20 cellular contexts compared by ENCODE assay signal in genomic region chr4:121824950-121825349, GRCh38. TPM values are rescaled to one million over a fixed set of nuclear protein-coding genes. Genes with fewer than 3 reads are reported as not detected.
DNase-seq lines count a peak whose midpoint lies in the region; ATAC-seq and TF ChIP-seq lines count a peak whose summit lies in the region.
"Had no signal": no experiment of that assay in that cellular context is flagged by ENCODE, and none has a peak within 500 bp of the region (broad histone marks: within the 10 kb centered on the region; RNA-seq: fewer than 3 reads in every experiment).

No MANE protein-coding gene starts in this region.

- H2AFZ ChIP-seq in SK-N-SH (ENCODE audit: low read depth) (peak overlapping the region; percentile 32; the same call in 1 of the 2 replicates), Karpas-422 (ENCODE audit: low read length) (peak overlapping the region; percentile 81)

- DNase-seq in SK-N-SH (no peak), Karpas-422 (peak; percentile 55), cerebellar cortex (ENCODE audit: low spot score) (peak; percentile 29), progenitor cell of endocrine pancreas (ENCODE audit: low spot score, unreplicated experiment) (no peak), NCI-H2196 treated with DMSO at 0.1 percent for 48 hours (lab: John Stamatoyannopoulos, UW; ENCODE audit: unreplicated experiment) (no peak), hypothalamus (lab: John Stamatoyannopoulos, UW) (no peak)
- DNase-seq: activated CD4-positive, alpha-beta T cell treated with anti-CD3 and anti-CD28 coated beads for 1 hour; activated naive CD8-positive, alpha-beta T cell treated with anti-CD3 and anti-CD28 coated beads, Interleukin-2, amount 10 ng/mL, durations not matched to agents 7 days and 5 days; activated T-cell treated with anti-CD3 and anti-CD28 coated beads, Interleukin-2, amount 50 U/mL, for 72 hours; GF-D8; left ventricle myocardium inferior; NCI-H1694 treated with DMSO at 0.1 percent for 48 hours; NCI-H226; nucleus accumbens; spleen had no signal

- WGBS in SK-N-SH (ENCODE audit: low lambda C conversion rate) = 50% methylated on average over 2 of the region's 2 CpGs

- H3K4me3 ChIP-seq in SK-N-SH (ENCODE audit: low read depth in 2 of 2, low read length in 1 of 2) = no peak overlapping the region
- no peak overlapping the region for H3K4me3 ChIP-seq in Karpas-422 (ENCODE audit: low read length)
- H3K4me3 ChIP-seq: mucosa of descending colon had no signal

- H3K4me2 ChIP-seq in SK-N-SH (no peak overlapping the region), Karpas-422 (ENCODE audit: low read depth, low read length, poor library complexity, severe bottlenecking) (peak overlapping the region; percentile 91)

- TF ChIP-seq RAD21 in SK-N-SH (IDR thresholded peaks at IDR 0.05; ENCODE audit: low read length) = no peak

- no peaks in the 10 kb centered on the region for H3K36me3 Mint-ChIP-seq in progenitor cell of endocrine pancreas (ENCODE audit: insufficient read depth)

- H3K9ac ChIP-seq in SK-N-SH = no peak overlapping the region
- no peak overlapping the region for H3K9ac ChIP-seq in Karpas-422 (ENCODE audit: low read length)

- H3K79me2 ChIP-seq in SK-N-SH (ENCODE audit: insufficient read depth) = peaks cover 38% of the 10 kb centered on the region
- peaks cover 36% of the 10 kb centered on the region for H3K79me2 ChIP-seq in Karpas-422 (ENCODE audit: low read length)

- peaks cover 34 to 37% of the 10 kb centered on the region in 2 experiments for H3K36me3 ChIP-seq in SK-N-SH (replicated peaks in 1 of 2; ENCODE audit: control insufficient read depth in 1 of 2, insufficient read depth in 2 of 2, low read length in 1 of 2)
- peaks cover 39% of the 10 kb centered on the region for H3K36me3 ChIP-seq in Karpas-422 (ENCODE audit: insufficient read depth, low read length)

- POLR2A ChIA-PET in SK-N-SH (lab: Yijun Ruan, JAX) = no interaction called here

- peaks cover 57% of the 10 kb centered on the region for H3F3A ChIP-seq in SK-N-SH (replicated peaks; ENCODE audit: insufficient read depth)

- no peak for TF ChIP-seq CTCF in SK-N-SH (IDR thresholded peaks at IDR 0.05)
- TF ChIP-seq CTCF in progenitor cell of endocrine pancreas (IDR thresholded peaks at IDR 0.05; ENCODE audit: unreplicated experiment) = no peak

- CTCF ChIA-PET in SK-N-SH (lab: Yijun Ruan, JAX) = interaction anchor here (1.2 to 2.1 kb wide), 3 partner anchors 11 to 363 kb away, joined by 3 to 9 read pairs (median 3); no protein-coding TSS in a partner anchor

- no peaks in the 10 kb centered on the region for H3K27me3 Mint-ChIP-seq in progenitor cell of endocrine pancreas
- H3K27me3 Mint-ChIP-seq: activated naive CD8-positive, alpha-beta T cell treated with anti-CD3 and anti-CD28 coated beads, Interleukin-2, amount 10 ng/mL, durations not matched to agents 7 days and 5 days had no signal

- H3K9me2 ChIP-seq in SK-N-SH (no peaks in the 10 kb centered on the region), Karpas-422 (replicated peaks; ENCODE audit: insufficient read depth, low read length) (no peaks in the 10 kb centered on the region)

- no peaks in the 10 kb centered on the region; the same call in 1 of the 2 replicates for H4K20me1 ChIP-seq in SK-N-SH (ENCODE audit: insufficient read depth)
- peaks cover 5% of the 10 kb centered on the region; the same call in 1 of the 2 replicates for H4K20me1 ChIP-seq in Karpas-422 (ENCODE audit: insufficient read depth, low read depth, low read length)

- H3K4me1 Mint-ChIP-seq in progenitor cell of endocrine pancreas (ENCODE audit: low read depth) = peaks cover 13% of the 10 kb centered on the region

- H3K4me1 ChIP-seq in SK-N-SH (ENCODE audit: control insufficient read depth in 1 of 2, insufficient read depth in 2 of 2, low read depth in 1 of 2, low read length in 1 of 2) = peaks cover 12% of the 10 kb centered on the region in 2 experiments; a peak in 3 of 4 replicates
- peaks cover 36% of the 10 kb centered on the region for H3K4me1 ChIP-seq in Karpas-422 (ENCODE audit: low read length)

- ATAC-seq in SK-N-SH treated with all-trans-retinoic acid at 6 μM for 48 hours (no peak), GM21381 (IDR thresholded peaks at IDR 0.05; ENCODE audit: unreplicated experiment) (no peak)
- ATAC-seq: activated T-cell treated with anti-CD3 and anti-CD28 coated beads, Interleukin-2, amount 50 U/mL, for 72 hours; mucosa of descending colon had no signal

- no peaks in the 10 kb centered on the region for H3K9me3 Mint-ChIP-seq in progenitor cell of endocrine pancreas (ENCODE audit: low read depth)
- H3K9me3 Mint-ChIP-seq: activated naive CD8-positive, alpha-beta T cell treated with anti-CD3 and anti-CD28 coated beads, Interleukin-2, amount 10 ng/mL, durations not matched to agents 7 days and 5 days; activated T-cell treated with anti-CD3 and anti-CD28 coated beads, Interleukin-2, amount 50 U/mL, for 72 hours had no signal

- H3K27ac Mint-ChIP-seq in progenitor cell of endocrine pancreas = no peak overlapping the region

- H3K27me3 ChIP-seq in SK-N-SH (ENCODE audit: insufficient read depth) (no peaks in the 10 kb centered on the region), Karpas-422 (ENCODE audit: low read length) (no peaks in the 10 kb centered on the region)
- H3K27me3 ChIP-seq: BLaER1 treated with 17β-estradiol and CSF1 and Interleukin-3, amounts not matched to agents 10 nM and 100 nM; spleen had no signal

- H3K4me3 Mint-ChIP-seq in progenitor cell of endocrine pancreas (ENCODE audit: low read depth) = peak overlapping the region; percentile 58

- H3K9me3 ChIP-seq in SK-N-SH = no peaks in the 10 kb centered on the region; the same call in 1 of the 2 replicates
- H3K9me3 ChIP-seq in Karpas-422 (ENCODE audit: low read length) = no peaks in the 10 kb centered on the region
- H3K9me3 ChIP-seq: BLaER1 treated with 17β-estradiol and CSF1 and Interleukin-3, amounts not matched to agents 10 nM and 100 nM; left ventricle myocardium inferior; mucosa of descending colon; spleen had no signal

- TF ChIP-seq EP300 in SK-N-SH (IDR thresholded peaks at IDR 0.05; ENCODE audit: borderline replicate concordance in 1 of 2, low read depth in 1 of 2, low read length in 1 of 2) = no peak

- H3K27ac ChIP-seq in SK-N-SH (ENCODE audit: low read depth in 2 of 2, low read length in 1 of 2) = no peak overlapping the region
- peak overlapping the region; percentile 45 for H3K27ac ChIP-seq in Karpas-422 (ENCODE audit: low read length)

TF ChIP-seq in SK-N-SH, 30 proteins besides CTCF, POLR2A, EP300 and RAD21 (continues in another document):
- no peak for TF ChIP-seq ELF1 (IDR thresholded peaks at IDR 0.05)
- no peak for TF ChIP-seq IRF3 (IDR thresholded peaks at IDR 0.05; ENCODE audit: low read depth, low read length)
- no peak for TF ChIP-seq MAX (IDR thresholded peaks at IDR 0.05; ENCODE audit: low read depth)

TF ChIP-seq in SK-N-SH treated with all-trans-retinoic acid at 6 μM for 48 hours, 23 proteins besides CTCF, POLR2A, EP300 and RAD21 (continues in another document):
- TF ChIP-seq CSRNP3 (CRISPR knock-in tag; IDR thresholded peaks at IDR 0.05) (no peak), TOX (CRISPR knock-in tag; IDR thresholded peaks at IDR 0.05; ENCODE audit: borderline replicate concordance) (no peak), ZFP30 (CRISPR knock-in tag; IDR thresholded peaks at IDR 0.05) (no peak), ISL1 (CRISPR knock-in tag; IDR thresholded peaks at IDR 0.05) (no peak), CSDC2 (CRISPR knock-in tag; IDR thresholded peaks at IDR 0.05) (no peak), PPARA (CRISPR knock-in tag; IDR thresholded peaks at IDR 0.05; ENCODE audit: borderline replicate concordance) (no peak), BACH2 (CRISPR knock-in tag; IDR thresholded peaks at IDR 0.05; ENCODE audit: borderline replicate concordance) (no peak), ZFP3 (CRISPR knock-in tag; IDR thresholded peaks at IDR 0.05) (no peak), SNAI2 (CRISPR knock-in tag; IDR thresholded peaks at IDR 0.05) (no peak)

RNA-seq across cellular contexts. Expression of gene CCNA2, which starts 1.3 kb away (rescaled TPM):
- polyA plus RNA-seq in SK-N-SH (2012; rRNA removed) = 23.0 and 23.8 TPM in 2 replicates
- 27.7 and 29.2 TPM in 2 replicates for polyA plus RNA-seq in SK-N-SH (2012; cell fraction: cytosol; rRNA removed)
- polyA plus RNA-seq in SK-N-SH (2012; cell fraction: nucleus; rRNA removed) = 10.8 and 15.6 TPM in 2 replicates
- total RNA-seq in Karpas-422 (2014; rRNA removed; shearing (Covaris generic); ENCODE audit: low replicate concordance) = 37.0 and 46.8 TPM in 2 replicates
- 24.6 and 27.3 TPM in 2 replicates for total RNA-seq in progenitor cell of endocrine pancreas

RNA-seq across cellular contexts. Expression of gene EXOSC9, which starts 23.8 kb away (rescaled TPM):
- polyA plus RNA-seq in SK-N-SH (2012; rRNA removed) = 38.8 and 49.5 TPM in 2 replicates
- polyA plus RNA-seq in SK-N-SH (2012; cell fraction: cytosol; rRNA removed) = 50.8 and 60.6 TPM in 2 replicates
- 28.9 and 68.8 TPM in 2 replicates for polyA plus RNA-seq in SK-N-SH (2012; cell fraction: nucleus; rRNA removed)
- 38.2 and 42.2 TPM in 2 replicates for total RNA-seq in Karpas-422 (2014; rRNA removed; shearing (Covaris generic); ENCODE audit: low replicate concordance)
- total RNA-seq in progenitor cell of endocrine pancreas = 33.6 and 35.9 TPM in 2 replicates

RNA-seq across cellular contexts. Expression of gene BBS7, which starts 45.3 kb away (rescaled TPM):
- 24.3 and 27.3 TPM in 2 replicates for polyA plus RNA-seq in SK-N-SH (2012; rRNA removed)
- 26.6 and 26.8 TPM in 2 replicates for polyA plus RNA-seq in SK-N-SH (2012; cell fraction: cytosol; rRNA removed)
- polyA plus RNA-seq in SK-N-SH (2012; cell fraction: nucleus; rRNA removed) = 23.3 and 26.5 TPM in 2 replicates
- total RNA-seq in Karpas-422 (2014; rRNA removed; shearing (Covaris generic); ENCODE audit: low replicate concordance) = 15.0 and 28.4 TPM in 2 replicates
- total RNA-seq in progenitor cell of endocrine pancreas = 23.2 and 28.3 TPM in 2 replicates

RNA-seq across cellular contexts. Expression of gene SMIM43, which starts 60.0 kb away (rescaled TPM):
- polyA plus RNA-seq in SK-N-SH (2012; rRNA removed) = 37.2 and 59.1 TPM in 2 replicates
- polyA plus RNA-seq in SK-N-SH (2012; cell fraction: cytosol; rRNA removed) = 50.5 and 56.0 TPM in 2 replicates
- 59.9 and 106 TPM in 2 replicates for polyA plus RNA-seq in SK-N-SH (2012; cell fraction: nucleus; rRNA removed)
- not detected in 2 replicates for total RNA-seq in Karpas-422 (2014; rRNA removed; shearing (Covaris generic); ENCODE audit: low replicate concordance)
- not detected in 2 replicates for total RNA-seq in progenitor cell of endocrine pancreas
- total RNA-seq: activated CD8-positive, alpha-beta memory T cell treated with anti-CD3 and anti-CD28 coated beads for 36 hours; activated naive CD8-positive, alpha-beta T cell treated with anti-CD3 and anti-CD28 coated beads, Interleukin-2, amount 10 ng/mL, durations not matched to agents 7 days and 5 days; activated T-cell treated with anti-CD3 and anti-CD28 coated beads, Interleukin-2, amount 50 U/mL, for 72 hours; left ventricle myocardium inferior had no signal

Comparison
In these comparisons a context has a peak if more than half of its experiments do, and no peak if none do; other contexts are left out.
1. DNase-seq: peak in Karpas-422 (single experiment) and cerebellar cortex (single experiment); none in SK-N-SH (single experiment), progenitor cell of endocrine pancreas (single experiment), NCI-H2196 treated with DMSO at 0.1 percent for 48 hours (single experiment) and hypothalamus (0 of 51).